ENCODE assay signal across 6 cellular contexts in genomic region chr7:104061652-104062051, GRCh38.
"Had no signal": no experiment of that assay in that cellular context is flagged by ENCODE, and none has a peak within 500 bp of the region (broad histone marks: within the 10 kb centered on the region; RNA-seq: fewer than 3 reads in every experiment).

No MANE protein-coding gene starts in this region.

- H3K9ac ChIP-seq: KMS-11 had no signal

- FAIRE-seq: HTR-8/SVneo had no signal

- DNase-seq: IMR-90, KBM-7, KG1 had no signal

- H3K27ac ChIP-seq: HL-60, KMS-11 had no signal

- H3K4me2 ChIP-seq: KMS-11 had no signal
